ENCODE assay signal across 16 cellular contexts in the genomic region with DNA sequence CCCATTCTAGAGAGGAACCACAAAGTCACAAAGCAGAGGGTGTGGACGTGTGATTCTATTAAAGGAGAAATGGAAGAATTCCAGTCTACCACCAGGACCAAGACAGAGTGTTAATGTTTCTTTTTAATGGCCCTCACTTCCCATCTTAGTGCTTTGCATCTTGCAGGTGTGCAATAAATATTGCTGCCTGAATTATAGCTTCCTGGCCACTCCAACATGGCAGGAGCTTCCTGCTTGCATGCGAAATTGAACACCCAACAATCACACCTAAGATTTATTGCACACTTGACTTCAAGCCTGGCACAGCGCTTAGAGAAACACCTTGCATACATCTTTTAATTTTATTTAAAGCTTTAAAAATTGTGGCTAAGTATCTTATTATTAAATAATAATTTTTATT. TPM values are rescaled to one million over a fixed set of nuclear protein-coding genes. Genes with fewer than 3 reads are reported as not detected.
DNase-seq lines count a peak whose midpoint lies in the region; ATAC-seq lines count a peak whose summit lies in the region.
"Had no signal": no experiment of that assay in that cellular context is flagged by ENCODE, and none has a peak within 500 bp of the region (broad histone marks: within the 10 kb centered on the region; RNA-seq: fewer than 3 reads in every experiment).

No MANE protein-coding gene starts in this region.

- H2BK5ac ChIP-seq in mesenchymal stem cell (ENCODE audit: low read depth, low read length, poor library complexity, severe bottlenecking), result no peak overlapping the region

- no peak overlapping the region for H3K14ac ChIP-seq in mesenchymal stem cell (ENCODE audit: low read length in 2 of 2)

- no peak overlapping the region for H2BK120ac ChIP-seq in mesenchymal stem cell (ENCODE audit: low read depth, low read length)

- ATAC-seq in Right ventricle myocardium inferior, result no peak
- ATAC-seq: A549, GM12878, PC-3 had no signal

- H3K9ac ChIP-seq in mesenchymal stem cell (ENCODE audit: low read length), result no peak overlapping the region
- H3K9ac ChIP-seq: SK-N-SH had no signal

- intact Hi-C loops in Right ventricle myocardium inferior (cut with DNase I), result no loop called here

- H4K91ac ChIP-seq in mesenchymal stem cell (ENCODE audit: low read length), result no peak overlapping the region

- no peaks in the 10 kb centered on the region for H3K79me1 ChIP-seq in mesenchymal stem cell (replicated peaks; ENCODE audit: low read length, poor library complexity, severe bottlenecking)

- no peak overlapping the region for H2BK12ac ChIP-seq in mesenchymal stem cell (ENCODE audit: low read length in 2 of 2)

- DNase-seq in DMS79 (lab: John Stamatoyannopoulos, UW) (peak; percentile 23), NCI-H1436 treated with DMSO at 0.1 percent for 48 hours (lab: John Stamatoyannopoulos, UW) (peak; percentile 75), NCI-H510A treated with DMSO at 0.1 percent for 48 hours (lab: John Stamatoyannopoulos, UW) (peak; percentile 77), left kidney (ENCODE audit: low read depth, low spot score) (peak; percentile 81), Right ventricle myocardium inferior (ENCODE audit: missing footprints) (no peak), KG1 (lab: John Stamatoyannopoulos, UW) (no peak), mesenchymal stem cell (no peak), SW480 (ENCODE audit: low spot score) (no peak)
- DNase-seq: NCI-H1694 treated with DMSO at 0.1 percent for 48 hours, NCI-H446 treated with DMSO at 0.1 percent for 48 hours, PC-3, SK-N-SH had no signal

- no peaks in the 10 kb centered on the region for H3K4me1 ChIP-seq in mesenchymal stem cell (ENCODE audit: control insufficient read depth, insufficient read depth, low read depth, low read length)
- H3K4me1 ChIP-seq: HAP-1 had no signal

- H2BK15ac ChIP-seq in mesenchymal stem cell (ENCODE audit: low read depth, poor library complexity, severe bottlenecking), result no peak overlapping the region

- peaks cover 0 to 7% of the 10 kb centered on the region in 2 experiments for H3K27me3 ChIP-seq in mesenchymal stem cell (ENCODE audit: control insufficient read depth in 1 of 2, insufficient read depth in 1 of 2, low read length in 2 of 2)

- H3K23ac ChIP-seq in mesenchymal stem cell (ENCODE audit: low read length in 2 of 2), result no peak overlapping the region

- no peak overlapping the region for H3K4ac ChIP-seq in mesenchymal stem cell (ENCODE audit: low read depth in 1 of 2, low read length in 2 of 2)

- H4K8ac ChIP-seq in mesenchymal stem cell (ENCODE audit: low read length), result no peak overlapping the region

- no peak overlapping the region for H3K4me2 ChIP-seq in mesenchymal stem cell (ENCODE audit: low read length, poor library complexity, severe bottlenecking)
- H3K4me2 ChIP-seq: A549, SK-N-SH had no signal

- H2AK5ac ChIP-seq in mesenchymal stem cell (ENCODE audit: low read length, severe bottlenecking), result no peak overlapping the region

- no peak overlapping the region for H3K27ac ChIP-seq in mesenchymal stem cell (ENCODE audit: low read length, poor library complexity, severe bottlenecking)
- H3K27ac ChIP-seq: A549, C4-2B had no signal

- 18% methylated on average over 2 of the region's 3 CpGs for WGBS in mesenchymal stem cell

- no peak overlapping the region for H3K4me3 ChIP-seq in mesenchymal stem cell (ENCODE audit: insufficient read depth in 1 of 2, low read depth in 1 of 2, low read length in 2 of 2)
- H3K4me3 ChIP-seq: A549, GM12878, HAP-1 had no signal

- H3K18ac ChIP-seq in mesenchymal stem cell (ENCODE audit: low read depth in 1 of 2, low read length in 2 of 2), result no peak overlapping the region

- no peaks in the 10 kb centered on the region for H3K9me3 ChIP-seq in mesenchymal stem cell (ENCODE audit: control insufficient read depth, low read length)
- H3K9me3 ChIP-seq: A549, HAP-1, SK-N-SH had no signal

- H2AFZ ChIP-seq in mesenchymal stem cell (ENCODE audit: low read depth, low read length), result no peak overlapping the region

- no peaks in the 10 kb centered on the region for H3K36me3 ChIP-seq in mesenchymal stem cell (ENCODE audit: control insufficient read depth in 1 of 2, insufficient read depth in 2 of 2, low read depth in 1 of 2, low read length in 2 of 2)
- H3K36me3 ChIP-seq: HAP-1 had no signal

RNA-seq across cellular contexts. Expression of gene PPP1CC, which starts 22.5 kb away (rescaled TPM):
- total RNA-seq in Right ventricle myocardium inferior, result 163 TPM
- 121 TPM for polyA plus RNA-seq in mesenchymal stem cell (2013, experiment 1 of 2)
- 123 TPM for polyA plus RNA-seq in mesenchymal stem cell (2013, experiment 2 of 2)

Comparison
In these comparisons a context has a peak if more than half of its experiments do, and no peak if none do; other contexts are left out.
1. DNase-seq: peak in DMS79 (single experiment), NCI-H1436 treated with DMSO at 0.1 percent for 48 hours (single experiment), NCI-H510A treated with DMSO at 0.1 percent for 48 hours (single experiment) and left kidney (single experiment); none in Right ventricle myocardium inferior (single experiment), KG1 (single experiment), mesenchymal stem cell (single experiment) and SW480 (single experiment).